ENCODE assay signal across 19 cellular contexts in genomic region chr13:113145911-113146598, GRCh38. TPM values are rescaled to one million over a fixed set of nuclear protein-coding genes. Genes with fewer than 3 reads are reported as not detected.
DNase-seq lines count a peak whose midpoint lies in the region; ATAC-seq and TF ChIP-seq lines count a peak whose summit lies in the region.
"Had no signal": no experiment of that assay in that cellular context is flagged by ENCODE, and none has a peak within 500 bp of the region (broad histone marks: within the 10 kb centered on the region; RNA-seq: fewer than 3 reads in every experiment).

No MANE protein-coding gene starts in this region.

- H3K27ac Mint-ChIP-seq in activated CD8-positive, alpha-beta memory T cell treated with anti-CD3 and anti-CD28 coated beads, Interleukin-2, amount 10 ng/mL, durations not matched to agents 7 days and 5 days: no peak overlapping the region
- no peak overlapping the region for H3K27ac Mint-ChIP-seq in WTC11

- H3K27me3 Mint-ChIP-seq in activated CD8-positive, alpha-beta memory T cell treated with anti-CD3 and anti-CD28 coated beads, Interleukin-2, amount 10 ng/mL, durations not matched to agents 7 days and 5 days: peaks cover 3% of the 10 kb centered on the region
- peaks cover 4% of the 10 kb centered on the region for H3K27me3 Mint-ChIP-seq in WTC11 (ENCODE audit: low read depth)

- CTCF ChIA-PET in activated CD8-positive, alpha-beta memory T cell treated with anti-CD3 and anti-CD28 coated beads, Interleukin-2, amount 10 ng/mL, durations not matched to agents 7 days and 5 days (lab: Charles Lee): no interaction called here
- CTCF ChIA-PET in WTC11 (lab: Charles Lee): interaction anchor here (2.0 kb wide), 1 partner anchor 116 kb away, joined by 5 read pairs; no protein-coding TSS in a partner anchor

- peak; percentile 47 for DNase-seq in activated CD8-positive, alpha-beta memory T cell treated with anti-CD3 and anti-CD28 coated beads, Interleukin-2, amount 50 U/mL, for 48 hours
- DNase-seq in activated CD8-positive, alpha-beta memory T cell treated with anti-CD3 and anti-CD28 coated beads, Interleukin-2, amount 10 ng/mL, durations not matched to agents 7 days and 5 days: no peak
- peak; percentile 10 for DNase-seq in D341Med (ENCODE audit: low spot score)
- DNase-seq in activated T-cell treated with anti-CD3 and anti-CD28 coated beads, Interleukin-2, amount 50 U/mL, for 48 hours: peak; percentile 29 to 36
- peak; percentile 65 for DNase-seq in mesenteric fat pad (ENCODE audit: low spot score)
- DNase-seq in WTC11 (ENCODE audit: low spot score): no peak
- no peak for DNase-seq in EL
- no peak for DNase-seq in putamen (ENCODE audit: low spot score)
- DNase-seq: COR-L47, DMS53, HCEC 1CT, KG1, NCI-H1092 treated with DMSO at 0.1 percent for 48 hours, NCI-H1694 treated with DMSO at 0.1 percent for 48 hours, NCI-H2171, NCI-H446 treated with DMSO at 0.1 percent for 48 hours, NCI-H82 had no signal

- no peak for TF ChIP-seq CTCF in WTC11 (IDR thresholded peaks at IDR 0.05)

- H3K9me3 Mint-ChIP-seq in activated CD8-positive, alpha-beta memory T cell treated with anti-CD3 and anti-CD28 coated beads, Interleukin-2, amount 10 ng/mL, durations not matched to agents 7 days and 5 days (ENCODE audit: low read depth): no peaks in the 10 kb centered on the region
- no peaks in the 10 kb centered on the region for H3K9me3 Mint-ChIP-seq in WTC11

- H3K4me3 Mint-ChIP-seq in activated CD8-positive, alpha-beta memory T cell treated with anti-CD3 and anti-CD28 coated beads, Interleukin-2, amount 10 ng/mL, durations not matched to agents 7 days and 5 days: no peak overlapping the region
- no peak overlapping the region for H3K4me3 Mint-ChIP-seq in WTC11

- H3K36me3 Mint-ChIP-seq in activated CD8-positive, alpha-beta memory T cell treated with anti-CD3 and anti-CD28 coated beads, Interleukin-2, amount 10 ng/mL, durations not matched to agents 7 days and 5 days: no peaks in the 10 kb centered on the region
- no peaks in the 10 kb centered on the region for H3K36me3 Mint-ChIP-seq in WTC11

- POLR2A ChIA-PET in WTC11 (lab: Charles Lee): no interaction called here

- H3K4me1 Mint-ChIP-seq in activated CD8-positive, alpha-beta memory T cell treated with anti-CD3 and anti-CD28 coated beads, Interleukin-2, amount 10 ng/mL, durations not matched to agents 7 days and 5 days: no peaks in the 10 kb centered on the region
- no peaks in the 10 kb centered on the region for H3K4me1 Mint-ChIP-seq in WTC11

- ATAC-seq in activated CD8-positive, alpha-beta memory T cell treated with anti-CD3 and anti-CD28 coated beads, Interleukin-2, amount 10 ng/mL, durations not matched to agents 7 days and 5 days: no peak
- no peak for ATAC-seq in WTC11
- ATAC-seq: A549 had no signal

TF ChIP-seq in WTC11, 78 proteins besides CTCF, POLR2A, EP300 and RAD21 (continues in another document):
- no peak for TF ChIP-seq ZNF425 (CRISPR knock-in tag; conservative IDR thresholded peaks at IDR 0.05)
- no peak for TF ChIP-seq USF1 (CRISPR knock-in tag; IDR thresholded peaks at IDR 0.05)
- TF ChIP-seq CREB1 (CRISPR knock-in tag; IDR thresholded peaks at IDR 0.05): no peak
- no peak for TF ChIP-seq ZNF416 (CRISPR knock-in tag; IDR thresholded peaks at IDR 0.05)
- TF ChIP-seq PREB (CRISPR knock-in tag; IDR thresholded peaks at IDR 0.05; ENCODE audit: borderline replicate concordance): no peak
- TF ChIP-seq STAT6 (CRISPR knock-in tag; conservative IDR thresholded peaks at IDR 0.05; ENCODE audit: low read depth): no peak
- no peak for TF ChIP-seq ZNF396 (CRISPR knock-in tag; IDR thresholded peaks at IDR 0.05; ENCODE audit: borderline replicate concordance)
- no peak for TF ChIP-seq NFE2L1 (CRISPR knock-in tag; IDR thresholded peaks at IDR 0.05)
- TF ChIP-seq NR1H2 (CRISPR knock-in tag; IDR thresholded peaks at IDR 0.05): no peak
- no peak for TF ChIP-seq ZSCAN18 (CRISPR knock-in tag; IDR thresholded peaks at IDR 0.05)
- no peak for TF ChIP-seq SMAD4 (CRISPR knock-in tag; IDR thresholded peaks at IDR 0.05)
- TF ChIP-seq CREM (CRISPR knock-in tag; IDR thresholded peaks at IDR 0.05): no peak

RNA-seq across cellular contexts. Expression of gene PROZ, which starts 12.4 kb away (rescaled TPM):
- total RNA-seq in activated CD8-positive, alpha-beta memory T cell treated with anti-CD3 and anti-CD28 coated beads, Interleukin-2, amount 10 ng/mL, durations not matched to agents 7 days and 5 days: not detected
- total RNA-seq in mesenteric fat pad (not detected), WTC11 (2021) (not detected in 3 replicates)
- total RNA-seq: M059J had no signal

RNA-seq across cellular contexts. Expression of gene F10, which starts 23.5 kb away (rescaled TPM):
- total RNA-seq in activated CD8-positive, alpha-beta memory T cell treated with anti-CD3 and anti-CD28 coated beads, Interleukin-2, amount 10 ng/mL, durations not matched to agents 7 days and 5 days: not detected
- total RNA-seq in mesenteric fat pad (6.6 TPM), WTC11 (2021) (0.87 to 2.8 TPM (median 2.6 TPM) in 3 replicates)

RNA-seq across cellular contexts. Expression of gene F7, which starts 40.5 kb away (rescaled TPM):
- total RNA-seq in activated CD8-positive, alpha-beta memory T cell treated with anti-CD3 and anti-CD28 coated beads, Interleukin-2, amount 10 ng/mL, durations not matched to agents 7 days and 5 days: not detected
- 0.35 TPM for total RNA-seq in mesenteric fat pad
- 0.26 to 1.5 TPM (median 1.3 TPM) in 3 replicates for total RNA-seq in WTC11 (2021)
- total RNA-seq: M059J had no signal

Comparison
In these comparisons a context has a peak if more than half of its experiments do, and no peak if none do; other contexts are left out.
1. DNase-seq: peak in activated CD8-positive, alpha-beta memory T cell treated with anti-CD3 and anti-CD28 coated beads, Interleukin-2, amount 50 U/mL, for 48 hours (single experiment), D341Med (single experiment), activated T-cell treated with anti-CD3 and anti-CD28 coated beads, Interleukin-2, amount 50 U/mL, for 48 hours (2 of 2) and mesenteric fat pad (single experiment); none in activated CD8-positive, alpha-beta memory T cell treated with anti-CD3 and anti-CD28 coated beads, Interleukin-2, amount 10 ng/mL, durations not matched to agents 7 days and 5 days (single experiment), WTC11 (single experiment), EL (single experiment) and putamen (single experiment).